1 cellular context compared by ENCODE assay signal in genomic region chr10:111078505-111079185, GRCh38.
TF ChIP-seq lines count a peak whose summit lies in the region.

No MANE protein-coding gene starts in this region.

TF ChIP-seq in H1, 55 proteins besides CTCF, POLR2A, EP300 and RAD21:
- TF ChIP-seq NANOG (IDR thresholded peaks at IDR 0.05; ENCODE audit: insufficient read depth, low read depth, low read length, poor library complexity, severe bottlenecking) = no peak
- peak; percentile 17 for TF ChIP-seq E2F6 (IDR thresholded peaks at IDR 0.05)
- TF ChIP-seq CHD1 (IDR thresholded peaks at IDR 0.05; ENCODE audit: low read depth, low read length) = no peak
- TF ChIP-seq RBBP5 (IDR thresholded peaks at IDR 0.05; ENCODE audit: borderline replicate concordance, low read depth, low read length) = no peak
- TF ChIP-seq BACH1 (IDR thresholded peaks at IDR 0.05; ENCODE audit: low read length) = no peak
- TF ChIP-seq RNF2 (IDR thresholded peaks at IDR 0.05; ENCODE audit: borderline replicate concordance, low read depth, low read length, missing control alignments, poor library complexity, severe bottlenecking) = no peak
- no peak for TF ChIP-seq NRF1 (IDR thresholded peaks at IDR 0.05; ENCODE audit: low read depth, low read length)
- TF ChIP-seq CREB1 (IDR thresholded peaks at IDR 0.05) = 0 out of 2 replicates have a peak, but pooled peaks have one; percentile 38
- peak; percentile 12; the same call in 1 of the 2 replicates for TF ChIP-seq SUZ12 (IDR thresholded peaks at IDR 0.05; ENCODE audit: low read length)
- TF ChIP-seq FOSL1 (IDR thresholded peaks at IDR 0.05; ENCODE audit: insufficient read depth, low read depth, low read length) = no peak
- no peak for TF ChIP-seq SP1 (IDR thresholded peaks at IDR 0.05; ENCODE audit: low read depth, low read length)
- no peak for TF ChIP-seq YY1 (IDR thresholded peaks at IDR 0.05; ENCODE audit: low read depth, low read length)
- TF ChIP-seq KDM4A (IDR thresholded peaks at IDR 0.05; ENCODE audit: low read depth, low read length, severe bottlenecking) = peak; percentile 31
- TF ChIP-seq CBX8 (IDR thresholded peaks at IDR 0.05; ENCODE audit: borderline replicate concordance, low read depth, low read length) = no peak
